ENCODE assay signal across 8 cellular contexts in genomic region chr2:178193823-178194599, GRCh38. TPM values are rescaled to one million over a fixed set of nuclear protein-coding genes. Genes with fewer than 3 reads are reported as not detected.
DNase-seq lines count a peak whose midpoint lies in the region; ATAC-seq and TF ChIP-seq lines count a peak whose summit lies in the region.

TSS of gene OSBPL6 (plus strand) at chr2:178194512. CDS start at chr2:178306185, 111,673 bp downstream.

- TF ChIP-seq POLR2A in erythroblast (IDR thresholded peaks at IDR 0.05; ENCODE audit: low read length), result peak; percentile 44

- peak; percentile 68 for DNase-seq in CD1c-positive myeloid dendritic cell (ENCODE audit: extremely low spot score)
- DNase-seq in NCI-H82 (lab: John Stamatoyannopoulos, UW), result peak; percentile 91
- peak; percentile 50 for DNase-seq in activated T-cell treated with anti-CD3 and anti-CD28 coated beads for 24 hours (ENCODE audit: low read depth)
- peak; percentile 89 to 93 for DNase-seq in erythroblast (lab: John Stamatoyannopoulos, UW)
- peak; percentile 77 for DNase-seq in mucosa of gallbladder (ENCODE audit: low spot score)
- DNase-seq in stimulated activated CD8-positive, alpha-beta memory T cell treated with anti-CD3 and anti-CD28 coated beads, Interleukin-7, amount 100 ng/mL, for 24 hours (ENCODE audit: low read depth), result peak; percentile 17

- ATAC-seq in GM19397 (IDR thresholded peaks at IDR 0.05; ENCODE audit: unreplicated experiment), result peak; percentile 95
- peak; percentile 79 for ATAC-seq in HG03469 (IDR thresholded peaks at IDR 0.05; ENCODE audit: unreplicated experiment)

RNA-seq across cellular contexts. Expression of gene OSBPL6, which starts in this region (rescaled TPM):
- total RNA-seq in mucosa of gallbladder, result 6.3 TPM

Comparison
In these comparisons a context has a peak if more than half of its experiments do, and no peak if none do; other contexts are left out.
1. Peak in every context shown above with its lines: DNase-seq and ATAC-seq.
2. DNase-seq: peak in every context shown above with its lines; median percentile 91 in NCI-H82; 91 in erythroblast; 77 in mucosa of gallbladder; 68 in CD1c-positive myeloid dendritic cell; 50 in activated T-cell treated with anti-CD3 and anti-CD28 coated beads for 24 hours; 17 in stimulated activated CD8-positive, alpha-beta memory T cell treated with anti-CD3 and anti-CD28 coated beads, Interleukin-7, amount 100 ng/mL, for 24 hours.